ENCODE assay signal across 22 cellular contexts in genomic region chr9:113953541-113953940, GRCh38.
DNase-seq lines count a peak whose midpoint lies in the region; ATAC-seq and TF ChIP-seq lines count a peak whose summit lies in the region.
"Had no signal": no experiment of that assay in that cellular context is flagged by ENCODE, and none has a peak within 500 bp of the region (broad histone marks: within the 10 kb centered on the region; RNA-seq: fewer than 3 reads in every experiment).

No MANE protein-coding gene starts in this region.

- no peaks in the 10 kb centered on the region for H3K27me3 Mint-ChIP-seq in mesothelial cell of epicardium (ENCODE audit: low read depth)
- no peaks in the 10 kb centered on the region for H3K27me3 Mint-ChIP-seq in T-helper 2 cell treated with Interferon-gamma antibody and Interleukin-4, amounts not matched to agents 5 μg/mL and 100 μg/mL, for 36 hours (ENCODE audit: low read depth)
- H3K27me3 Mint-ChIP-seq: stimulated activated naive B cell treated with anti-CD40 and anti-IgM and Interleukin-4, amounts not matched to agents 10 μg/mL and 1 μg/mL and 100 μg/mL, for 72 hours had no signal

- H3K9me3 ChIP-seq in SK-N-SH = no peaks in the 10 kb centered on the region
- H3K9me3 ChIP-seq: heart right ventricle, left lung, psoas muscle, testis had no signal

- H3K79me2 ChIP-seq in SK-N-SH (ENCODE audit: insufficient read depth) = peaks cover 67% of the 10 kb centered on the region

- peaks cover 32 to 48% of the 10 kb centered on the region in 2 experiments for H3K4me1 ChIP-seq in SK-N-SH (ENCODE audit: control insufficient read depth in 1 of 2, insufficient read depth in 2 of 2, low read depth in 1 of 2, low read length in 1 of 2)

- H2AFZ ChIP-seq in SK-N-SH (ENCODE audit: low read depth) = no peak overlapping the region

- TF ChIP-seq EP300 in SK-N-SH (IDR thresholded peaks at IDR 0.05; ENCODE audit: borderline replicate concordance in 1 of 2, low read depth in 1 of 2, low read length in 1 of 2) = no peak

- no peaks in the 10 kb centered on the region for H3K36me3 ChIP-seq in SK-N-SH (replicated peaks in 1 of 2; ENCODE audit: control insufficient read depth in 1 of 2, insufficient read depth in 2 of 2, low read length in 1 of 2)
- H3K36me3 ChIP-seq: heart right ventricle, left lung had no signal

- no peaks in the 10 kb centered on the region for H3K27me3 ChIP-seq in SK-N-SH (ENCODE audit: insufficient read depth)
- H3K27me3 ChIP-seq: heart right ventricle, left lung, testis had no signal

- H4K20me1 ChIP-seq in SK-N-SH (ENCODE audit: insufficient read depth) = peaks cover 3% of the 10 kb centered on the region; the same call in 1 of the 2 replicates

- DNase-seq in SK-N-SH (no peak), dermis blood vessel endothelial cell (peak; percentile 90), mesothelial cell of epicardium (ENCODE audit: low spot score in 2 of 2, unreplicated experiment in 2 of 2) (no peak), NAMALWA (ENCODE audit: low spot score) (no peak)
- DNase-seq in T-helper 2 cell treated with Interferon-gamma antibody and Interleukin-4, amounts not matched to agents 5 μg/mL and 100 μg/mL, for 36 hours (ENCODE audit: low spot score) = no peak
- DNase-seq: aorta; heart right ventricle; left lung; NCI-H2081 treated with DMSO at 0.1 percent for 48 hours; NCI-H446; psoas muscle; Right ventricle myocardium superior; stimulated activated CD4-positive, alpha-beta T cell treated with anti-CD3 and anti-CD28 coated beads, Interleukin-2, amount 100 ng/mL, for 48 hours; stimulated activated naive B cell treated with anti-CD40 and anti-IgM and Interleukin-4, amounts not matched to agents 10 μg/mL and 1 μg/mL and 100 μg/mL, for 72 hours; testis had no signal

- no peak overlapping the region for H3K9ac ChIP-seq in SK-N-SH

- no peak for ATAC-seq in SK-N-SH treated with all-trans-retinoic acid at 6 μM for 48 hours
- no peak for ATAC-seq in GM21447 (IDR thresholded peaks at IDR 0.05; ENCODE audit: unreplicated experiment)
- no peak for ATAC-seq in GM21619 (IDR thresholded peaks at IDR 0.05; ENCODE audit: unreplicated experiment)
- ATAC-seq: heart right ventricle; left lung; psoas muscle; stimulated activated naive B cell treated with anti-CD40 and anti-IgM and Interleukin-4, amounts not matched to agents 10 μg/mL and 1 μg/mL and 100 μg/mL, for 72 hours had no signal

- no peak for TF ChIP-seq CTCF in SK-N-SH (IDR thresholded peaks at IDR 0.05)
- no peak for TF ChIP-seq CTCF in mesothelial cell of epicardium (IDR thresholded peaks at IDR 0.05; ENCODE audit: unreplicated experiment)

- H3K4me2 ChIP-seq in SK-N-SH = 0 out of 2 replicates have a peak overlapping the region, but pooled peaks have one; percentile 18

- H3K4me3 ChIP-seq in SK-N-SH (ENCODE audit: low read depth in 2 of 2, low read length in 1 of 2) = no peak overlapping the region
- H3K4me3 ChIP-seq: heart right ventricle, left lung, psoas muscle, testis had no signal

- no peaks in the 10 kb centered on the region for H3K9me3 Mint-ChIP-seq in mesothelial cell of epicardium
- H3K9me3 Mint-ChIP-seq in T-helper 2 cell treated with Interferon-gamma antibody and Interleukin-4, amounts not matched to agents 5 μg/mL and 100 μg/mL, for 36 hours = no peaks in the 10 kb centered on the region
- H3K9me3 Mint-ChIP-seq: activated naive CD4-positive, alpha-beta T cell treated with anti-CD3 and anti-CD28 coated beads, Interleukin-2, amount 50 U/mL, for 24 hours; endodermal cell; stimulated activated naive B cell treated with anti-CD40 and anti-IgM and Interleukin-4, amounts not matched to agents 10 μg/mL and 1 μg/mL and 100 μg/mL, for 72 hours had no signal

- POLR2A ChIA-PET in SK-N-SH (lab: Yijun Ruan, JAX) = no interaction called here

- 42% methylated on average over 2 of the region's 2 CpGs for WGBS in SK-N-SH (ENCODE audit: low lambda C conversion rate)

- H3K27ac Mint-ChIP-seq in mesothelial cell of epicardium = peak overlapping the region; percentile 45
- H3K27ac Mint-ChIP-seq in T-helper 2 cell treated with Interferon-gamma antibody and Interleukin-4, amounts not matched to agents 5 μg/mL and 100 μg/mL, for 36 hours = no peak overlapping the region
- H3K27ac Mint-ChIP-seq: activated naive CD4-positive, alpha-beta T cell treated with anti-CD3 and anti-CD28 coated beads, Interleukin-2, amount 50 U/mL, for 24 hours; endodermal cell; stimulated activated naive B cell treated with anti-CD40 and anti-IgM and Interleukin-4, amounts not matched to agents 10 μg/mL and 1 μg/mL and 100 μg/mL, for 72 hours had no signal

- peak overlapping the region in 1 of 2 experiments; percentile 59; a peak in 2 of 4 replicates for H3K27ac ChIP-seq in SK-N-SH (ENCODE audit: low read depth in 2 of 2, low read length in 1 of 2)
- H3K27ac ChIP-seq: 22Rv1, heart right ventricle, HL-60, left lung, psoas muscle, testis had no signal

- TF ChIP-seq RAD21 in SK-N-SH (IDR thresholded peaks at IDR 0.05; ENCODE audit: low read length) = no peak

- H3F3A ChIP-seq in SK-N-SH (replicated peaks; ENCODE audit: insufficient read depth) = peaks cover 47% of the 10 kb centered on the region

- H3K4me3 Mint-ChIP-seq in mesothelial cell of epicardium = no peak overlapping the region
- H3K4me3 Mint-ChIP-seq in T-helper 2 cell treated with Interferon-gamma antibody and Interleukin-4, amounts not matched to agents 5 μg/mL and 100 μg/mL, for 36 hours = no peak overlapping the region
- H3K4me3 Mint-ChIP-seq: activated naive CD4-positive, alpha-beta T cell treated with anti-CD3 and anti-CD28 coated beads, Interleukin-2, amount 50 U/mL, for 24 hours; endodermal cell; stimulated activated naive B cell treated with anti-CD40 and anti-IgM and Interleukin-4, amounts not matched to agents 10 μg/mL and 1 μg/mL and 100 μg/mL, for 72 hours had no signal

- no peaks in the 10 kb centered on the region for H3K9me2 ChIP-seq in SK-N-SH

- peaks cover 1% of the 10 kb centered on the region for H3K36me3 Mint-ChIP-seq in mesothelial cell of epicardium
- no peaks in the 10 kb centered on the region for H3K36me3 Mint-ChIP-seq in T-helper 2 cell treated with Interferon-gamma antibody and Interleukin-4, amounts not matched to agents 5 μg/mL and 100 μg/mL, for 36 hours (ENCODE audit: low read depth)
- H3K36me3 Mint-ChIP-seq: activated naive CD4-positive, alpha-beta T cell treated with anti-CD3 and anti-CD28 coated beads, Interleukin-2, amount 50 U/mL, for 24 hours had no signal

- H3K4me1 Mint-ChIP-seq in mesothelial cell of epicardium = peaks cover 43% of the 10 kb centered on the region
- no peaks in the 10 kb centered on the region for H3K4me1 Mint-ChIP-seq in T-helper 2 cell treated with Interferon-gamma antibody and Interleukin-4, amounts not matched to agents 5 μg/mL and 100 μg/mL, for 36 hours (ENCODE audit: low read depth)
- H3K4me1 Mint-ChIP-seq: activated naive CD4-positive, alpha-beta T cell treated with anti-CD3 and anti-CD28 coated beads, Interleukin-2, amount 50 U/mL, for 24 hours; endodermal cell had no signal

- CTCF ChIA-PET in SK-N-SH (lab: Yijun Ruan, JAX) = interaction anchor here (1.4 kb wide), 1 partner anchor 9 kb away, joined by 3 read pairs; no protein-coding TSS in a partner anchor

TF ChIP-seq in SK-N-SH, 30 proteins besides CTCF, POLR2A, EP300 and RAD21 (continues in another document):
- no peak for TF ChIP-seq FOSL2 (IDR thresholded peaks at IDR 0.05; ENCODE audit: borderline replicate concordance, low read depth)
- no peak for TF ChIP-seq USF2 (IDR thresholded peaks at IDR 0.05; ENCODE audit: borderline replicate concordance, low read depth, low read length)
- no peak for TF ChIP-seq MAX (IDR thresholded peaks at IDR 0.05; ENCODE audit: low read depth)
- TF ChIP-seq MXI1 (IDR thresholded peaks at IDR 0.05; ENCODE audit: low read depth, low read length) = no peak
- TF ChIP-seq FOXM1 (IDR thresholded peaks at IDR 0.05; ENCODE audit: low read depth) = no peak
- TF ChIP-seq POLR2AphosphoS5 (IDR thresholded peaks at IDR 0.05; ENCODE audit: low read depth, low read length) = no peak
- TF ChIP-seq TCF12 (IDR thresholded peaks at IDR 0.05) = no peak
- no peak for TF ChIP-seq RCOR1 (IDR thresholded peaks at IDR 0.05; ENCODE audit: low read length)
- TF ChIP-seq MEF2A (IDR thresholded peaks at IDR 0.05; ENCODE audit: borderline replicate concordance, low read depth) = no peak

TF ChIP-seq in SK-N-SH treated with all-trans-retinoic acid at 6 μM for 48 hours, 23 proteins besides CTCF, POLR2A, EP300 and RAD21 (continues in another document):
- TF ChIP-seq ZFP30 (CRISPR knock-in tag; IDR thresholded peaks at IDR 0.05) (no peak), ESRRG (CRISPR knock-in tag; IDR thresholded peaks at IDR 0.05) (no peak), OSR1 (CRISPR knock-in tag; IDR thresholded peaks at IDR 0.05) (no peak), BACH2 (CRISPR knock-in tag; IDR thresholded peaks at IDR 0.05; ENCODE audit: borderline replicate concordance) (no peak), ZNF565 (CRISPR knock-in tag; conservative IDR thresholded peaks at IDR 0.05; ENCODE audit: low read depth) (no peak), POU6F1 (CRISPR knock-in tag; IDR thresholded peaks at IDR 0.05; ENCODE audit: borderline replicate concordance, low read depth) (no peak), ARNTL (CRISPR knock-in tag; IDR thresholded peaks at IDR 0.05; ENCODE audit: borderline replicate concordance, low read depth) (no peak), ZC3H10 (CRISPR knock-in tag; IDR thresholded peaks at IDR 0.05) (no peak)
